Comparison of ENCODE assay signal across 13 cellular contexts in genomic region chr12:83473408-83474095, GRCh38.
DNase-seq lines count a peak whose midpoint lies in the region; ATAC-seq, FAIRE-seq and TF ChIP-seq lines count a peak whose summit lies in the region.
"Had no signal": no experiment of that assay in that cellular context is flagged by ENCODE, and none has a peak within 500 bp of the region (broad histone marks: within the 10 kb centered on the region; RNA-seq: fewer than 3 reads in every experiment).

No MANE protein-coding gene starts in this region.

- peak; percentile 62 for FAIRE-seq in GM19239 (lab: Jason Lieb, UNC)
- FAIRE-seq in D721Med (lab: Jason Lieb, UNC): no peak
- FAIRE-seq: H54 had no signal

- no peak for TF ChIP-seq CTCF in D721Med (IDR thresholded peaks at IDR 0.05; ENCODE audit: insufficient read depth, missing control alignments)

- ATAC-seq in HG02610 (IDR thresholded peaks at IDR 0.05; ENCODE audit: unreplicated experiment) (peak; percentile 77), HG03442 (IDR thresholded peaks at IDR 0.05; ENCODE audit: unreplicated experiment) (peak; percentile 81), left lobe of liver (peak; percentile 74)

- DNase-seq in GM19239 (ENCODE audit: insufficient read length, low spot score) (no peak), left lobe of liver (ENCODE audit: low spot score) (no peak), nucleus accumbens (lab: John Stamatoyannopoulos, UW) (no peak), H4 (ENCODE audit: low spot score) (no peak), D721Med (ENCODE audit: insufficient read length, low spot score) (no peak)
- DNase-seq in stimulated activated CD4-positive, alpha-beta T cell treated with anti-CD3 and anti-CD28 coated beads, Interleukin-4, amount 100 ng/mL, for 1 hour: no peak
- DNase-seq: EL; endodermal cell; NCI-H526; stimulated activated CD4-positive, alpha-beta T cell treated with anti-CD3 and anti-CD28 coated beads, Interleukin-4, amount 100 ng/mL, for 24 hours had no signal
